Comparison of ENCODE assay signal across 13 cellular contexts in genomic region chr9:89502038-89502601, GRCh38. TPM values are rescaled to one million over a fixed set of nuclear protein-coding genes. Genes with fewer than 3 reads are reported as not detected.
DNase-seq lines count a peak whose midpoint lies in the region; ATAC-seq and TF ChIP-seq lines count a peak whose summit lies in the region.
"Had no signal": no experiment of that assay in that cellular context is flagged by ENCODE, and none has a peak within 500 bp of the region (broad histone marks: within the 10 kb centered on the region; RNA-seq: fewer than 3 reads in every experiment).

No MANE protein-coding gene starts in this region.

- H2AFZ ChIP-seq in MM.1S (ENCODE audit: low read length) (no peak overlapping the region), PC-3 (ENCODE audit: low read length) (no peak overlapping the region)

- no peaks in the 10 kb centered on the region for H3K36me3 ChIP-seq in MM.1S (replicated peaks; ENCODE audit: insufficient read depth, low read length)
- no peaks in the 10 kb centered on the region for H3K36me3 ChIP-seq in PC-3 (ENCODE audit: low read depth, low read length)
- H3K36me3 ChIP-seq: HAP-1 had no signal

- CTCF ChIA-PET in PC-3 (lab: Charles Lee), result no interaction called here

- H3K4me3 Mint-ChIP-seq in T-helper 2 cell treated with Interferon-gamma antibody and Interleukin-4, amounts not matched to agents 5 μg/mL and 100 μg/mL, for 36 hours, result peak overlapping the region; percentile 68
- peak overlapping the region; percentile 59 to 61 for H3K4me3 Mint-ChIP-seq in stimulated activated naive CD8-positive, alpha-beta T cell treated with anti-CD3 and anti-CD28 coated beads, Interleukin-15, amount 100 ng/mL, for 72 hours

- peaks cover 13% of the 10 kb centered on the region for H3F3A ChIP-seq in MM.1S (ENCODE audit: insufficient read depth, low read length)
- H3F3A ChIP-seq in PC-3 (ENCODE audit: low read length, unreplicated experiment), result no peaks in the 10 kb centered on the region

- H3K9me3 ChIP-seq in MM.1S (replicated peaks; ENCODE audit: insufficient read depth, low read length) (no peaks in the 10 kb centered on the region), PC-3 (ENCODE audit: low read length) (no peaks in the 10 kb centered on the region)
- H3K9me3 ChIP-seq: HAP-1 had no signal

- H4K20me1 ChIP-seq in MM.1S (ENCODE audit: insufficient read depth, low read length) (no peaks in the 10 kb centered on the region), PC-3 (ENCODE audit: low read length) (no peaks in the 10 kb centered on the region)

- H3K27ac Mint-ChIP-seq in T-helper 2 cell treated with Interferon-gamma antibody and Interleukin-4, amounts not matched to agents 5 μg/mL and 100 μg/mL, for 36 hours, result peak overlapping the region; percentile 95
- H3K27ac Mint-ChIP-seq in stimulated activated naive CD8-positive, alpha-beta T cell treated with anti-CD3 and anti-CD28 coated beads, Interleukin-15, amount 100 ng/mL, for 72 hours, result peak overlapping the region in 1 of 2 donors; percentile 85

- H3K4me2 ChIP-seq in MM.1S (ENCODE audit: low read depth, low read length), result no peak overlapping the region
- no peak overlapping the region for H3K4me2 ChIP-seq in PC-3 (ENCODE audit: low read length)

- no peak overlapping the region for H3K4me3 ChIP-seq in MM.1S (ENCODE audit: low read length)
- no peak overlapping the region for H3K4me3 ChIP-seq in PC-3 (ENCODE audit: low read length)
- H3K4me3 ChIP-seq: HAP-1, skin epidermis had no signal

- H3K79me2 ChIP-seq in MM.1S (ENCODE audit: low read length) (peaks cover 4% of the 10 kb centered on the region), PC-3 (ENCODE audit: low read length) (peaks cover under 1% of the 10 kb centered on the region)

- peaks cover 4% of the 10 kb centered on the region for H3K36me3 Mint-ChIP-seq in T-helper 2 cell treated with Interferon-gamma antibody and Interleukin-4, amounts not matched to agents 5 μg/mL and 100 μg/mL, for 36 hours (ENCODE audit: low read depth)

- BruUV-seq in PC-3 (replicated peaks; lab: Mats Ljungman, UMichigan), result no TSS peak

- DNase-seq in activated effector memory CD4-positive, alpha-beta T cell treated with anti-CD3 and anti-CD28 coated beads, Interleukin-2, amount 50 U/mL, for 16 hours, result peak; percentile 77
- DNase-seq in activated effector memory CD4-positive, alpha-beta T cell treated with Interleukin-2 at 50 U/mL for 16 hours, result no peak
- peak; percentile 83 for DNase-seq in T-helper 2 cell treated with Interferon-gamma antibody and Interleukin-4, amounts not matched to agents 5 μg/mL and 100 μg/mL, for 36 hours (ENCODE audit: low spot score)
- DNase-seq in stimulated activated naive CD8-positive, alpha-beta T cell treated with anti-CD3 and anti-CD28 coated beads, Interleukin-15, amount 100 ng/mL, for 72 hours, result peak in 1 of 2 donors; percentile 55
- DNase-seq in MM.1S (no peak), NCI-H187 (lab: John Stamatoyannopoulos, UW) (no peak), PC-3 (no peak)
- DNase-seq: DMS79, left ventricle myocardium superior, NCI-H1930 had no signal

- intact Hi-C loops in PC-3 (cut with micrococcal nuclease), result no loop called here

- no peak for TF ChIP-seq CTCF in MM.1S (IDR thresholded peaks at IDR 0.05; ENCODE audit: low read length)
- no peak for TF ChIP-seq CTCF in PC-3 (conservative IDR thresholded peaks at IDR 0.05; ENCODE audit: low read depth, low read length)

- no peaks in the 10 kb centered on the region for H3K9me3 Mint-ChIP-seq in T-helper 2 cell treated with Interferon-gamma antibody and Interleukin-4, amounts not matched to agents 5 μg/mL and 100 μg/mL, for 36 hours
- H3K9me3 Mint-ChIP-seq in stimulated activated naive CD8-positive, alpha-beta T cell treated with anti-CD3 and anti-CD28 coated beads, Interleukin-15, amount 100 ng/mL, for 72 hours, result no peaks in the 10 kb centered on the region

- H3K9me2 ChIP-seq in MM.1S (replicated peaks; ENCODE audit: insufficient read depth, low read length), result no peaks in the 10 kb centered on the region
- H3K9me2 ChIP-seq in PC-3 (replicated peaks; ENCODE audit: low read length), result no peaks in the 10 kb centered on the region

- H3K4me1 Mint-ChIP-seq in T-helper 2 cell treated with Interferon-gamma antibody and Interleukin-4, amounts not matched to agents 5 μg/mL and 100 μg/mL, for 36 hours (ENCODE audit: low read depth), result peaks cover 72% of the 10 kb centered on the region
- H3K4me1 Mint-ChIP-seq in stimulated activated naive CD8-positive, alpha-beta T cell treated with anti-CD3 and anti-CD28 coated beads, Interleukin-15, amount 100 ng/mL, for 72 hours, result peaks cover 68% of the 10 kb centered on the region

- ATAC-seq in stimulated activated naive CD8-positive, alpha-beta T cell treated with anti-CD3 and anti-CD28 coated beads, Interleukin-15, amount 100 ng/mL, for 72 hours, result peak; percentile 77
- ATAC-seq in PC-3, result no peak
- ATAC-seq: left ventricle myocardium superior had no signal

- H3K27me3 Mint-ChIP-seq in T-helper 2 cell treated with Interferon-gamma antibody and Interleukin-4, amounts not matched to agents 5 μg/mL and 100 μg/mL, for 36 hours (ENCODE audit: low read depth), result no peaks in the 10 kb centered on the region
- no peaks in the 10 kb centered on the region for H3K27me3 Mint-ChIP-seq in stimulated activated naive CD8-positive, alpha-beta T cell treated with anti-CD3 and anti-CD28 coated beads, Interleukin-15, amount 100 ng/mL, for 72 hours

- H3K9ac ChIP-seq in MM.1S (ENCODE audit: low read length) (no peak overlapping the region), PC-3 (ENCODE audit: low read length) (no peak overlapping the region)

- H3K4me1 ChIP-seq in MM.1S (ENCODE audit: low read length) (peaks cover 19% of the 10 kb centered on the region), PC-3 (ENCODE audit: insufficient read depth, low read length) (0 out of 2 replicates have a peak, but pooled peaks cover 3% of the 10 kb centered on the region)
- H3K4me1 ChIP-seq: HAP-1 had no signal

- POLR2A ChIA-PET in PC-3 (lab: Charles Lee; ENCODE audit: unreplicated experiment), result no interaction called here

- H3K27ac ChIP-seq in angular gyrus (ENCODE audit: low read depth, low read length) (peak overlapping the region; percentile 57), MM.1S (ENCODE audit: low read length) (no peak overlapping the region), PC-3 (ENCODE audit: low read length) (no peak overlapping the region)

- no peaks in the 10 kb centered on the region for H3K27me3 ChIP-seq in MM.1S (replicated peaks; ENCODE audit: insufficient read depth, low read length)
- H3K27me3 ChIP-seq in PC-3 (ENCODE audit: low read length), result no peaks in the 10 kb centered on the region

RNA-seq across cellular contexts. Expression of gene SEMA4D, which starts 4.2 kb away (rescaled TPM):
- 5.0 and 8.0 TPM in 2 replicates for total RNA-seq in PC-3 (2014; rRNA removed)

Comparison
In these comparisons a context has a peak if more than half of its experiments do, and no peak if none do; other contexts are left out.
1. DNase-seq: peak in activated effector memory CD4-positive, alpha-beta T cell treated with anti-CD3 and anti-CD28 coated beads, Interleukin-2, amount 50 U/mL, for 16 hours (single experiment) and T-helper 2 cell treated with Interferon-gamma antibody and Interleukin-4, amounts not matched to agents 5 μg/mL and 100 μg/mL, for 36 hours (single experiment); none in activated effector memory CD4-positive, alpha-beta T cell treated with Interleukin-2 at 50 U/mL for 16 hours (single experiment), MM.1S (single experiment), NCI-H187 (0 of 2) and PC-3 (single experiment).